In genomic region chr12:62738105-62738504, GRCh38 we compare ENCODE assay signal across 1 cellular context.
TF ChIP-seq lines count a peak whose summit lies in the region.

No MANE protein-coding gene starts in this region.

TF ChIP-seq in GM23338, 12 proteins besides CTCF, POLR2A, EP300 and RAD21 (continued from another document):
- no peak for TF ChIP-seq JUNB (IDR thresholded peaks at IDR 0.05; ENCODE audit: unreplicated experiment)
- TF ChIP-seq CREB1 (CRISPR knock-in tag; IDR thresholded peaks at IDR 0.05; ENCODE audit: low read depth): no peak
- TF ChIP-seq ETS1 (IDR thresholded peaks at IDR 0.05): no peak
- TF ChIP-seq EZH2 (IDR thresholded peaks at IDR 0.05; ENCODE audit: low read depth, unreplicated experiment): no peak
- TF ChIP-seq NANOG (IDR thresholded peaks at IDR 0.05; ENCODE audit: borderline replicate concordance): no peak
- TF ChIP-seq ZNF462 (CRISPR knock-in tag; IDR thresholded peaks at IDR 0.05): no peak
- TF ChIP-seq STAT1 (IDR thresholded peaks at IDR 0.05; ENCODE audit: unreplicated experiment): no peak
- no peak for TF ChIP-seq ZNF331 (CRISPR knock-in tag; IDR thresholded peaks at IDR 0.05; ENCODE audit: low read depth)
TF ChIP-seq in GM23338: peak in this region for 0.
